8 cellular contexts compared by ENCODE assay signal in genomic region chr1:226187380-226187779, GRCh38. TPM values are rescaled to one million over a fixed set of nuclear protein-coding genes. Genes with fewer than 3 reads are reported as not detected.
DNase-seq lines count a peak whose midpoint lies in the region; ATAC-seq, FAIRE-seq and TF ChIP-seq lines count a peak whose summit lies in the region.

No MANE protein-coding gene starts in this region.

- peaks cover 42% of the 10 kb centered on the region for H3K79me2 ChIP-seq in keratinocyte (ENCODE audit: control insufficient read depth, insufficient read depth, low read length)

- no peak for FAIRE-seq in keratinocyte (lab: Jason Lieb, UNC)

- H4K20me1 ChIP-seq in keratinocyte (ENCODE audit: control insufficient read depth, extremely low read depth, insufficient read depth, low read length): no peaks in the 10 kb centered on the region

- WGBS in adrenal gland, 4 donors: 82 to 90% (median 86%) methylated on average over 7 of the region's 7 CpGs

- CTCF ChIA-PET in activated CD4-positive, alpha-beta T cell treated with anti-CD3 and anti-CD28 coated beads, Interleukin-2, amount 10 ng/mL, durations not matched to agents 7 days and 5 days (lab: Charles Lee): interaction anchor here (1.0 kb wide), 2 partner anchors 12 to 69 kb away, joined by 3 read pairs; no protein-coding TSS in a partner anchor

- peaks cover 2% of the 10 kb centered on the region for H3K9me1 ChIP-seq in keratinocyte (ENCODE audit: control insufficient read depth, extremely low read depth, insufficient read depth, low read length)

- H2AFZ ChIP-seq in keratinocyte (ENCODE audit: control insufficient read depth, low read length): peak overlapping the region; percentile 96

- POLR2A ChIA-PET in activated CD4-positive, alpha-beta T cell treated with anti-CD3 and anti-CD28 coated beads, Interleukin-2, amount 10 ng/mL, durations not matched to agents 7 days and 5 days (lab: Charles Lee): no interaction called here

- H3K36me3 ChIP-seq in keratinocyte (ENCODE audit: control insufficient read depth in 2 of 2, extremely low read depth in 1 of 2, insufficient read depth in 2 of 2, low read length in 2 of 2) (no peaks in the 10 kb centered on the region), adrenal gland (replicated peaks in 1 of 2) (no peaks in the 10 kb centered on the region)

- H3K27me3 ChIP-seq in keratinocyte (ENCODE audit: control insufficient read depth, extremely low read depth, insufficient read depth, low read length) (no peaks in the 10 kb centered on the region), adrenal gland (no peaks in the 10 kb centered on the region)

- peak overlapping the region; percentile 75 to 91 (median 78) for H3K4me3 ChIP-seq in keratinocyte (ENCODE audit: control insufficient read depth in 2 of 3, extremely low read depth in 1 of 3, insufficient read depth in 2 of 3, low read depth in 1 of 3, low read length in 3 of 3)
- peak overlapping the region in 2 of 4 donors; percentile 76 to 77 for H3K4me3 ChIP-seq in adrenal gland

- TF ChIP-seq POLR2A in adrenal gland (IDR thresholded peaks at IDR 0.05): no peak

- TF ChIP-seq CTCF in keratinocyte (optimal IDR thresholded peaks at IDR 0.05 in 1 of 3, IDR thresholded peaks at IDR 0.05 in 1 of 3, conservative IDR thresholded peaks at IDR 0.05 in 1 of 3; ENCODE audit: extremely low read depth in 1 of 3, insufficient read depth in 2 of 3, low read length in 3 of 3) (no peak), GM10266 (IDR thresholded peaks at IDR 0.05; ENCODE audit: control insufficient read depth, insufficient read depth, low read depth, missing control alignments) (no peak), adrenal gland (IDR thresholded peaks at IDR 0.05) (no peak)

- peak overlapping the region; percentile 100 for H3K4me2 ChIP-seq in keratinocyte (ENCODE audit: control insufficient read depth, extremely low read depth, insufficient read depth, low read depth, low read length)

- peak overlapping the region; percentile 93 for H3K4me3 Mint-ChIP-seq in activated CD4-positive, alpha-beta T cell treated with anti-CD3 and anti-CD28 coated beads, Interleukin-2, amount 10 ng/mL, durations not matched to agents 7 days and 5 days
- H3K4me3 Mint-ChIP-seq in activated T-helper 2 cell treated with anti-CD3 and anti-CD28 coated beads, Interferon-gamma antibody, Interleukin-2, Interleukin-4, amounts not matched to agents 10 μg/mL and 5 μg/mL and 100 μg/mL, durations not matched to agents 14 hours and 24 hours and 36 hours (ENCODE audit: low read depth): peak overlapping the region; percentile 87

- H3K9ac ChIP-seq in keratinocyte (ENCODE audit: control insufficient read depth, extremely low read depth, insufficient read depth, low read length): no peak overlapping the region

- H3K27ac ChIP-seq in keratinocyte (ENCODE audit: control insufficient read depth, insufficient read depth, low read length) (no peak overlapping the region), temporal lobe (ENCODE audit: low read depth, low read length) (peak overlapping the region; percentile 88), adrenal gland (peak overlapping the region in 1 of 5 donors; percentile 94)

- H3K4me1 ChIP-seq in keratinocyte (ENCODE audit: control insufficient read depth, extremely low read depth, insufficient read depth, low read length) (peaks cover 21% of the 10 kb centered on the region), adrenal gland (replicated peaks in 1 of 2) (peaks cover 10 to 36% of the 10 kb centered on the region in 2 donors)

- H3K4me1 Mint-ChIP-seq in activated CD4-positive, alpha-beta T cell treated with anti-CD3 and anti-CD28 coated beads, Interleukin-2, amount 10 ng/mL, durations not matched to agents 7 days and 5 days: peaks cover 26% of the 10 kb centered on the region
- H3K4me1 Mint-ChIP-seq in activated T-helper 2 cell treated with anti-CD3 and anti-CD28 coated beads, Interferon-gamma antibody, Interleukin-2, Interleukin-4, amounts not matched to agents 10 μg/mL and 5 μg/mL and 100 μg/mL, durations not matched to agents 14 hours and 24 hours and 36 hours (ENCODE audit: low read depth): peaks cover 20% of the 10 kb centered on the region

- dilution Hi-C loops in keratinocyte (cut with MboI; ENCODE audit: extremely low pct_ligation_motif_present, low sequenced_read_pairs): no loop called here

- no peak for DNase-seq in activated CD4-positive, alpha-beta T cell treated with anti-CD3 and anti-CD28 coated beads, Interleukin-2, amount 10 ng/mL, durations not matched to agents 7 days and 5 days
- DNase-seq in activated CD4-positive, alpha-beta T cell treated with anti-CD3 and anti-CD28 coated beads, Interleukin-2, amount 50 U/mL, for 1 hour: no peak
- DNase-seq in activated T-helper 2 cell treated with anti-CD3 and anti-CD28 coated beads, Interferon-gamma antibody, Interleukin-2, Interleukin-4, amounts not matched to agents 10 μg/mL and 5 μg/mL and 100 μg/mL, durations not matched to agents 14 hours and 24 hours and 36 hours (ENCODE audit: low spot score): no peak
- DNase-seq in keratinocyte (ENCODE audit: low read depth, low spot score) (no peak), GM10266 (ENCODE audit: extremely low spot score) (no peak), adrenal gland (no peak)

- no peaks in the 10 kb centered on the region for H3K9me3 ChIP-seq in keratinocyte (ENCODE audit: control insufficient read depth, low read depth, low read length)
- no peaks in the 10 kb centered on the region for H3K9me3 ChIP-seq in adrenal gland (replicated peaks in 1 of 3)

- peaks cover 2% of the 10 kb centered on the region for H3K27me3 Mint-ChIP-seq in activated CD4-positive, alpha-beta T cell treated with anti-CD3 and anti-CD28 coated beads, Interleukin-2, amount 10 ng/mL, durations not matched to agents 7 days and 5 days
- H3K27me3 Mint-ChIP-seq in activated T-helper 2 cell treated with anti-CD3 and anti-CD28 coated beads, Interferon-gamma antibody, Interleukin-2, Interleukin-4, amounts not matched to agents 10 μg/mL and 5 μg/mL and 100 μg/mL, durations not matched to agents 14 hours and 24 hours and 36 hours (ENCODE audit: low read depth): no peaks in the 10 kb centered on the region

- peak overlapping the region; percentile 96 for H3K27ac Mint-ChIP-seq in activated CD4-positive, alpha-beta T cell treated with anti-CD3 and anti-CD28 coated beads, Interleukin-2, amount 10 ng/mL, durations not matched to agents 7 days and 5 days
- peak overlapping the region; percentile 92 for H3K27ac Mint-ChIP-seq in activated T-helper 2 cell treated with anti-CD3 and anti-CD28 coated beads, Interferon-gamma antibody, Interleukin-2, Interleukin-4, amounts not matched to agents 10 μg/mL and 5 μg/mL and 100 μg/mL, durations not matched to agents 14 hours and 24 hours and 36 hours

- H3K9me3 Mint-ChIP-seq in activated CD4-positive, alpha-beta T cell treated with anti-CD3 and anti-CD28 coated beads, Interleukin-2, amount 10 ng/mL, durations not matched to agents 7 days and 5 days: no peaks in the 10 kb centered on the region
- no peaks in the 10 kb centered on the region for H3K9me3 Mint-ChIP-seq in activated T-helper 2 cell treated with anti-CD3 and anti-CD28 coated beads, Interferon-gamma antibody, Interleukin-2, Interleukin-4, amounts not matched to agents 10 μg/mL and 5 μg/mL and 100 μg/mL, durations not matched to agents 14 hours and 24 hours and 36 hours

- peaks cover 9% of the 10 kb centered on the region for H3K36me3 Mint-ChIP-seq in activated CD4-positive, alpha-beta T cell treated with anti-CD3 and anti-CD28 coated beads, Interleukin-2, amount 10 ng/mL, durations not matched to agents 7 days and 5 days (ENCODE audit: low read depth)
- peaks cover 23% of the 10 kb centered on the region for H3K36me3 Mint-ChIP-seq in activated T-helper 2 cell treated with anti-CD3 and anti-CD28 coated beads, Interferon-gamma antibody, Interleukin-2, Interleukin-4, amounts not matched to agents 10 μg/mL and 5 μg/mL and 100 μg/mL, durations not matched to agents 14 hours and 24 hours and 36 hours (ENCODE audit: low read depth)

- intact Hi-C loops in activated T-helper 2 cell treated with anti-CD3 and anti-CD28 coated beads, Interferon-gamma antibody, Interleukin-2, Interleukin-4, amounts not matched to agents 10 μg/mL and 5 μg/mL and 100 μg/mL, durations not matched to agents 14 hours and 24 hours and 36 hours (cut with micrococcal nuclease): loop anchor here (2.0 to 5.0 kb wide), 3 partner anchors 63 to 123 kb away; partner anchors contain the start of gene LIN9
- intact Hi-C loops in adrenal gland (cut with DNase I): loop anchor here in 1 of 2 donors (10.0 kb wide), 1 partner anchor 123 kb away; the partner anchor contains the start of gene H3-3A

- no peak for ATAC-seq in HG02852 (IDR thresholded peaks at IDR 0.05; ENCODE audit: unreplicated experiment)

RNA-seq across cellular contexts. Expression of gene ACBD3, which starts 0.8 kb away (rescaled TPM):
- 10 to 100 TPM; 19.0 to 19.8 TPM for total RNA-seq in activated CD4-positive, alpha-beta T cell treated with anti-CD3 and anti-CD28 coated beads, Interleukin-2, amount 10 ng/mL, durations not matched to agents 7 days and 5 days
- 24.3 and 25.4 TPM in 2 replicates for total RNA-seq in activated T-helper 2 cell treated with anti-CD3 and anti-CD28 coated beads, Interferon-gamma antibody, Interleukin-2, Interleukin-4, amounts not matched to agents 10 μg/mL and 5 μg/mL and 100 μg/mL, durations not matched to agents 14 hours and 24 hours and 36 hours
- polyA plus RNA-seq in keratinocyte (32.0 to 43.1 TPM (median 39.1 TPM) in 3 replicates), adrenal gland (10 to 100 TPM in 2 of 3 donors, 1 to 10 TPM in 1; 5.4 to 49.1 (median 11.3) TPM)
- polyA plus RNA-seq in keratinocyte (2011; ENCODE audit: low read depth): 69.1 TPM
- polyA plus RNA-seq in keratinocyte (2011; cell fraction: cytosol; rRNA removed): 28.5 and 44.6 TPM in 2 replicates
- 33.4 and 47.8 TPM in 2 replicates for polyA plus RNA-seq in keratinocyte (2011; cell fraction: nucleus; rRNA removed)
- polyA plus RNA-seq in keratinocyte (2012; ENCODE audit: low replicate concordance): 32.1 and 35.1 TPM in 2 replicates
- polyA minus RNA-seq in keratinocyte: 8.4 to 30.0 TPM (median 18.0 TPM) in 3 replicates
- 33.6 TPM for polyA minus RNA-seq in keratinocyte (2011; cell fraction: cytosol; rRNA and poly(A)+ RNA removed)
- 22.4 and 37.9 TPM in 2 replicates for polyA minus RNA-seq in keratinocyte (2011; cell fraction: nucleus; rRNA and poly(A)+ RNA removed)
- total RNA-seq in temporal lobe (34.4 TPM), adrenal gland (10 to 100 TPM; 25.0 to 44.1 (median 33.1) TPM)

RNA-seq across cellular contexts. Expression of gene MIXL1, which starts 36.1 kb away (rescaled TPM):
- not detected for total RNA-seq in activated CD4-positive, alpha-beta T cell treated with anti-CD3 and anti-CD28 coated beads, Interleukin-2, amount 10 ng/mL, durations not matched to agents 7 days and 5 days
- 0.39 TPM in 1 of 2 replicates, not detected in the other for total RNA-seq in activated T-helper 2 cell treated with anti-CD3 and anti-CD28 coated beads, Interferon-gamma antibody, Interleukin-2, Interleukin-4, amounts not matched to agents 10 μg/mL and 5 μg/mL and 100 μg/mL, durations not matched to agents 14 hours and 24 hours and 36 hours
- polyA plus RNA-seq in keratinocyte: not detected in 3 replicates
- not detected for polyA plus RNA-seq in keratinocyte (2011; ENCODE audit: low read depth)
- polyA plus RNA-seq in keratinocyte (2011; cell fraction: cytosol; rRNA removed): 0.13 TPM in 1 of 2 replicates, not detected in the other
- polyA plus RNA-seq in keratinocyte (2011; cell fraction: nucleus; rRNA removed): not detected in 2 replicates
- not detected in 2 replicates for polyA plus RNA-seq in keratinocyte (2012; ENCODE audit: low replicate concordance)
- not detected in 3 replicates for polyA minus RNA-seq in keratinocyte
- not detected for polyA minus RNA-seq in keratinocyte (2011; cell fraction: cytosol; rRNA and poly(A)+ RNA removed)
- polyA minus RNA-seq in keratinocyte (2011; cell fraction: nucleus; rRNA and poly(A)+ RNA removed): not detected in 2 replicates
- total RNA-seq in temporal lobe: 0.25 TPM
- not detected for total RNA-seq in adrenal gland
- polyA plus RNA-seq in adrenal gland: under 1 TPM in 1 of 3 donors, not detected in 2; 0.27 TPM
